ENCODE assay signal across 23 cellular contexts in the genomic region with DNA sequence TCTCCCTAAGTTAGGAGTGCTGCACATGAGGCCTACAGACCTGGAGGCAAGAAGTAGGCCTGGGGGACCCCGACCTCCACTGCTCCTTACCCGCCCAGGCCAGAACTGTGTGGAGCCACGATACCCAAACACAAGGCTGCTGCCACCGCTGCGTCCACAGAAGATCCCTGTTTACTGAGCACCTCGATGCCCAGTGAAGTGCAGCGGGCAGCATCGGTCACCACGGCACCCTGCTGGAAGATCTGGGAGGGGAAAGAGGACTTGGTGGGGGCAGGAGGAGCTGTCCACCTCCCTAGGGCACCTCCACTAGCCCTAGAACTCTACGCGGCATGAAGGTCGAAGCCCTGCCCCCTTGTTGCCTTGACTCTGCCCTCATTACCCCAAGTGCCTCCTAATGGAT.
"Had no signal": no experiment of that assay in that cellular context is flagged by ENCODE, and none has a peak within 500 bp of the region (broad histone marks: within the 10 kb centered on the region; RNA-seq: fewer than 3 reads in every experiment).

No MANE protein-coding gene starts in this region.

- H3K36me3 Mint-ChIP-seq: natural killer cell had no signal

- H3K36me3 ChIP-seq: brain microvascular endothelial cell, upper lobe of right lung had no signal

- H3K4me1 ChIP-seq: upper lobe of right lung had no signal

- H3K27me3 ChIP-seq: brain microvascular endothelial cell, dorsolateral prefrontal cortex, upper lobe of right lung had no signal

- H3K27ac ChIP-seq: brain microvascular endothelial cell, thoracic aorta, upper lobe of right lung had no signal

- DNase-seq: activated B cell treated with CpG ODN at 0.5 μM for 24 hours; activated CD4-positive, alpha-beta memory T cell treated with anti-CD3 and anti-CD28 coated beads, Interleukin-2, amount 10 ng/mL, durations not matched to agents 7 days and 5 days; activated CD4-positive, alpha-beta T cell treated with anti-CD3 and anti-CD28 coated beads for 48 hours; activated CD8-positive, alpha-beta memory T cell treated with anti-CD3 and anti-CD28 coated beads, Interleukin-2, amount 50 U/mL, for 4 hours; activated effector memory CD4-positive, alpha-beta T cell treated with anti-CD3 and anti-CD28 coated beads, Interleukin-2, amount 50 U/mL, for 16 hours; activated naive CD4-positive, alpha-beta T cell treated with anti-CD3 and anti-CD28 coated beads, Interleukin-2, amount 50 U/mL, for 16 hours; activated T-cell treated with anti-CD3 and anti-CD28 coated beads, Interleukin-2, amount 50 U/mL, for 4 hours; aorta; brain microvascular endothelial cell; central memory CD4-positive, alpha-beta T cell; dorsolateral prefrontal cortex; erythroblast; left cardiac atrium; mesenchymal stem cell; natural killer cell; nucleus accumbens; right cardiac atrium; stimulated activated CD4-positive, alpha-beta T cell treated with anti-CD3 and anti-CD28 coated beads, Interleukin-4, amount 100 ng/mL, for 4 hours; upper lobe of right lung had no signal

- H3K27ac Mint-ChIP-seq: activated B cell treated with CpG ODN at 0.5 μM for 24 hours; activated CD4-positive, alpha-beta memory T cell treated with anti-CD3 and anti-CD28 coated beads, Interleukin-2, amount 10 ng/mL, durations not matched to agents 7 days and 5 days; natural killer cell; progenitor cell of endocrine pancreas; stimulated activated memory B cell treated with anti-CD40 and anti-IgM and Interleukin-4, amounts not matched to agents 10 μg/mL and 1 μg/mL and 100 μg/mL, for 72 hours; T-helper 2 cell treated with Interferon-gamma antibody and Interleukin-4, amounts not matched to agents 5 μg/mL and 100 μg/mL, for 36 hours had no signal

- H3K4me3 Mint-ChIP-seq: activated B cell treated with CpG ODN at 0.5 μM for 24 hours; activated CD4-positive, alpha-beta memory T cell treated with anti-CD3 and anti-CD28 coated beads, Interleukin-2, amount 10 ng/mL, durations not matched to agents 7 days and 5 days; activated T-cell treated with anti-CD3 and anti-CD28 coated beads, Interleukin-2, amount 50 U/mL, for 4 hours; natural killer cell; stimulated activated memory B cell treated with anti-CD40 and anti-IgM and Interleukin-4, amounts not matched to agents 10 μg/mL and 1 μg/mL and 100 μg/mL, for 72 hours; T-helper 2 cell treated with Interferon-gamma antibody and Interleukin-4, amounts not matched to agents 5 μg/mL and 100 μg/mL, for 36 hours had no signal

- H3K4me1 Mint-ChIP-seq: activated B cell treated with CpG ODN at 0.5 μM for 24 hours; natural killer cell; stimulated activated memory B cell treated with anti-CD40 and anti-IgM and Interleukin-4, amounts not matched to agents 10 μg/mL and 1 μg/mL and 100 μg/mL, for 72 hours had no signal

- H3K9me3 Mint-ChIP-seq: activated B cell treated with CpG ODN at 0.5 μM for 24 hours; activated CD4-positive, alpha-beta memory T cell treated with anti-CD3 and anti-CD28 coated beads, Interleukin-2, amount 10 ng/mL, durations not matched to agents 7 days and 5 days; activated T-cell treated with anti-CD3 and anti-CD28 coated beads, Interleukin-2, amount 50 U/mL, for 4 hours; natural killer cell; stimulated activated memory B cell treated with anti-CD40 and anti-IgM and Interleukin-4, amounts not matched to agents 10 μg/mL and 1 μg/mL and 100 μg/mL, for 72 hours; T-helper 2 cell treated with Interferon-gamma antibody and Interleukin-4, amounts not matched to agents 5 μg/mL and 100 μg/mL, for 36 hours had no signal

- H3K4me3 ChIP-seq: dorsolateral prefrontal cortex, thoracic aorta, upper lobe of right lung had no signal

- ATAC-seq: activated T-cell treated with anti-CD3 and anti-CD28 coated beads, Interleukin-2, amount 50 U/mL, for 4 hours; natural killer cell; stimulated activated memory B cell treated with anti-CD40 and anti-IgM and Interleukin-4, amounts not matched to agents 10 μg/mL and 1 μg/mL and 100 μg/mL, for 72 hours; upper lobe of right lung had no signal

- H3K27me3 Mint-ChIP-seq: activated B cell treated with CpG ODN at 0.5 μM for 24 hours; activated CD4-positive, alpha-beta memory T cell treated with anti-CD3 and anti-CD28 coated beads, Interleukin-2, amount 10 ng/mL, durations not matched to agents 7 days and 5 days; progenitor cell of endocrine pancreas; stimulated activated memory B cell treated with anti-CD40 and anti-IgM and Interleukin-4, amounts not matched to agents 10 μg/mL and 1 μg/mL and 100 μg/mL, for 72 hours had no signal

- H3K9me3 ChIP-seq: thoracic aorta, upper lobe of right lung had no signal
